11 cellular contexts compared by ENCODE assay signal in the genomic region with DNA sequence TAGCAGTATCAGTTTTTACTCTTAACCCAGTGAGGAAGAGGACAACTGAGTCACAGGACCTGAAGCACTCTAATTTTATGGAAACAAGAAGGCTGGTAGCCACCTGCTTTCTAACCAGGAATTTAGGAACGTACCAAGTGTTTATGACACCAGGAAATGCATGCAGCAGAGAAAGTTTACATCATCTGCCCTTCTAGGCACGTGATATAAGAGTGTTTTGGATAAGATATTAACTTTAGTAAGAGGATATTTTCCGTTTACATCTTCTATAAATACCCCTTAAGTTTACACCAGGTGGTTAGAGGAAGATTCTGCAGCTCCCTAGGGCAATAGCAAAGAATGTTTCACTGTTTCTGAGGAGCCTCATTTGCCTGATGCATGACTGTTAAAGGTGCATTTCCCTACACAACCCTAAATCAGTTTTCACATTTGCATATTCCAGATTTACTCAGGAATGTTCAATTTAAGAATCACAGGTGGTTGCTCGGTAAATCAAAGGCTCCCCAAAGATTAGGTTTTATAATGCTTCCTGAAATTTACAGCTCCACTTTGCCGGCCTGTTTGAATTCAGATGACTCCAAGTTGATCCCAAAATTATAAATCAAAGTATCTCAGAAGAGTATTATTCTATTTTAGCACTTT. TPM values are rescaled to one million over a fixed set of nuclear protein-coding genes. Genes with fewer than 3 reads are reported as not detected.
DNase-seq lines count a peak whose midpoint lies in the region; ATAC-seq and TF ChIP-seq lines count a peak whose summit lies in the region.
"Had no signal": no experiment of that assay in that cellular context is flagged by ENCODE, and none has a peak within 500 bp of the region (broad histone marks: within the 10 kb centered on the region; RNA-seq: fewer than 3 reads in every experiment).

No MANE protein-coding gene starts in this region.

- TF ChIP-seq CTCF in HFF-Myc (IDR thresholded peaks at IDR 0.05; ENCODE audit: low read depth, low read length, missing control alignments), result no peak
- no peak for TF ChIP-seq CTCF in mesothelial cell of epicardium (IDR thresholded peaks at IDR 0.05; ENCODE audit: unreplicated experiment)
- no peak for TF ChIP-seq CTCF in left lung (IDR thresholded peaks at IDR 0.05)

- no peak overlapping the region for H3K27ac ChIP-seq in CD4-positive, alpha-beta memory T cell (ENCODE audit: low read depth, low read length)
- no peak overlapping the region for H3K27ac ChIP-seq in left lung
- H3K27ac ChIP-seq: vagina had no signal

- ATAC-seq in activated naive CD8-positive, alpha-beta T cell treated with anti-CD3 and anti-CD28 coated beads, Interleukin-2, amount 50 U/mL, for 24 hours, result no peak
- ATAC-seq in left lung (no peak), HG03139 (IDR thresholded peaks at IDR 0.05; ENCODE audit: unreplicated experiment) (no peak)

- H3K4me1 Mint-ChIP-seq in CD4-positive, alpha-beta memory T cell, result peaks cover 12 to 36% (median 24%) of the 10 kb centered on the region in 4 donors
- H3K4me1 Mint-ChIP-seq in activated naive CD8-positive, alpha-beta T cell treated with anti-CD3 and anti-CD28 coated beads, Interleukin-2, amount 50 U/mL, for 24 hours, result peaks cover 19% of the 10 kb centered on the region
- H3K4me1 Mint-ChIP-seq in mesothelial cell of epicardium, result peaks cover 39% of the 10 kb centered on the region

- H3K9me3 Mint-ChIP-seq in CD4-positive, alpha-beta memory T cell, result peaks cover 0 to 6% (median 0%) of the 10 kb centered on the region in 8 donors
- no peaks in the 10 kb centered on the region for H3K9me3 Mint-ChIP-seq in activated naive CD8-positive, alpha-beta T cell treated with anti-CD3 and anti-CD28 coated beads, Interleukin-2, amount 50 U/mL, for 24 hours
- H3K9me3 Mint-ChIP-seq in mesothelial cell of epicardium, result no peaks in the 10 kb centered on the region

- H3K27me3 Mint-ChIP-seq in CD4-positive, alpha-beta memory T cell, result peaks cover 0 to 3% of the 10 kb centered on the region in 2 donors
- no peaks in the 10 kb centered on the region for H3K27me3 Mint-ChIP-seq in activated naive CD8-positive, alpha-beta T cell treated with anti-CD3 and anti-CD28 coated beads, Interleukin-2, amount 50 U/mL, for 24 hours
- no peaks in the 10 kb centered on the region for H3K27me3 Mint-ChIP-seq in mesothelial cell of epicardium (ENCODE audit: low read depth)

- peak overlapping the region in 4 of 7 donors; percentile 12 to 100 (median 23) for H3K27ac Mint-ChIP-seq in CD4-positive, alpha-beta memory T cell
- no peak overlapping the region for H3K27ac Mint-ChIP-seq in activated naive CD8-positive, alpha-beta T cell treated with anti-CD3 and anti-CD28 coated beads, Interleukin-2, amount 50 U/mL, for 24 hours
- no peak overlapping the region for H3K27ac Mint-ChIP-seq in mesothelial cell of epicardium

- peaks cover 27% of the 10 kb centered on the region for H3K4me1 ChIP-seq in CD4-positive, alpha-beta memory T cell (ENCODE audit: insufficient read depth, low read length)
- peaks cover 12 to 35% of the 10 kb centered on the region in 2 donors for H3K4me1 ChIP-seq in left lung

- intact Hi-C loops in CD4-positive, alpha-beta memory T cell (cut with micrococcal nuclease), result no loop called here
- intact Hi-C loops in left lung (cut with DNase I), result no loop called here

- H3K4me3 ChIP-seq in CD4-positive, alpha-beta memory T cell (ENCODE audit: low read length in 2 of 2), result no peak overlapping the region
- H3K4me3 ChIP-seq in HFF-Myc (replicated peaks; ENCODE audit: low read depth, low read length), result peak overlapping the region; percentile 85
- H3K4me3 ChIP-seq in left lung, result peak overlapping the region in 1 of 2 donors; percentile 99

- H3K36me3 Mint-ChIP-seq in CD4-positive, alpha-beta memory T cell, result peaks cover 0 to 14% of the 10 kb centered on the region in 2 donors
- H3K36me3 Mint-ChIP-seq in activated naive CD8-positive, alpha-beta T cell treated with anti-CD3 and anti-CD28 coated beads, Interleukin-2, amount 50 U/mL, for 24 hours (ENCODE audit: low read depth), result no peaks in the 10 kb centered on the region
- no peaks in the 10 kb centered on the region for H3K36me3 Mint-ChIP-seq in mesothelial cell of epicardium

- no peaks in the 10 kb centered on the region for H3K36me3 ChIP-seq in CD4-positive, alpha-beta memory T cell (ENCODE audit: insufficient read depth, low read length)
- no peaks in the 10 kb centered on the region for H3K36me3 ChIP-seq in left lung
- H3K36me3 ChIP-seq: vagina had no signal

- CTCF ChIA-PET in CD4-positive, alpha-beta memory T cell (lab: Charles Lee; ENCODE audit: partially characterized antibody), result interaction anchor here (4.0 kb wide), 1 partner anchor 41 kb away, joined by 19 read pairs; no protein-coding TSS in a partner anchor

- DNase-seq in CD4-positive, alpha-beta memory T cell, result no peak
- no peak for DNase-seq in HFF-Myc (ENCODE audit: extremely low read depth, low read depth)
- no peak for DNase-seq in activated naive CD8-positive, alpha-beta T cell treated with anti-CD3 and anti-CD28 coated beads, Interleukin-2, amount 50 U/mL, for 24 hours
- no peak for DNase-seq in mesothelial cell of epicardium (ENCODE audit: low spot score in 2 of 2, unreplicated experiment in 2 of 2)
- no peak for DNase-seq in EL
- DNase-seq in NOMO-1 treated with DMSO at 0.1 percent for 48 hours (lab: John Stamatoyannopoulos, UW; ENCODE audit: unreplicated experiment), result no peak
- DNase-seq in left lung, result no peak
- DNase-seq: stimulated activated CD4-positive, alpha-beta T cell treated with anti-CD3 and anti-CD28 coated beads, Interleukin-2, amount 100 ng/mL, for 24 hours had no signal

- POLR2A ChIA-PET in CD4-positive, alpha-beta memory T cell (lab: Charles Lee; ENCODE audit: partially characterized antibody), result interaction anchor here (1.7 kb wide), 1 partner anchor 9 kb away, joined by 6 read pairs; no protein-coding TSS in a partner anchor

- peak overlapping the region in 5 of 8 donors; percentile 27 to 98 (median 92) for H3K4me3 Mint-ChIP-seq in CD4-positive, alpha-beta memory T cell
- H3K4me3 Mint-ChIP-seq in activated naive CD8-positive, alpha-beta T cell treated with anti-CD3 and anti-CD28 coated beads, Interleukin-2, amount 50 U/mL, for 24 hours, result peak overlapping the region; percentile 33
- H3K4me3 Mint-ChIP-seq in mesothelial cell of epicardium, result peak overlapping the region; percentile 99

- H3K9me3 ChIP-seq in CD4-positive, alpha-beta memory T cell (ENCODE audit: control insufficient read depth in 1 of 2, low read length in 2 of 2), result no peaks in the 10 kb centered on the region
- no peaks in the 10 kb centered on the region for H3K9me3 ChIP-seq in left lung
- H3K9me3 ChIP-seq: vagina had no signal

- H3K27me3 ChIP-seq in CD4-positive, alpha-beta memory T cell (ENCODE audit: insufficient read depth, low read length), result no peaks in the 10 kb centered on the region
- no peaks in the 10 kb centered on the region for H3K27me3 ChIP-seq in left lung
- H3K27me3 ChIP-seq: vagina had no signal

RNA-seq across cellular contexts. Expression of a gene that starts 1.8 kb away (rescaled TPM):
- 10 to 100 TPM; 72.7 to 76.5 TPM for total RNA-seq in CD4-positive, alpha-beta memory T cell
- 10 to 100 TPM in 1 of 2 donors, 1 to 10 TPM in 1; 4.4 to 13.5 TPM for polyA plus RNA-seq in CD4-positive, alpha-beta memory T cell
- 65.1 to 68.5 TPM (median 67.6 TPM) in 3 replicates for total RNA-seq in mesothelial cell of epicardium
- 10 to 100 TPM; 45.7 to 48.0 TPM for total RNA-seq in left lung

RNA-seq across cellular contexts. Expression of a gene that starts 35.8 kb away (rescaled TPM):
- total RNA-seq in CD4-positive, alpha-beta memory T cell, result not detected
- polyA plus RNA-seq in CD4-positive, alpha-beta memory T cell, result not detected
- total RNA-seq in mesothelial cell of epicardium (not detected in 3 replicates), left lung (under 1 TPM; 0.18 to 0.90 TPM)
- total RNA-seq: M059J, vagina had no signal

Comparison
In these comparisons a context has a peak if more than half of its experiments do, and no peak if none do; other contexts are left out.
1. H3K27ac Mint-ChIP-seq: peak in CD4-positive, alpha-beta memory T cell (4 of 7); none in activated naive CD8-positive, alpha-beta T cell treated with anti-CD3 and anti-CD28 coated beads, Interleukin-2, amount 50 U/mL, for 24 hours (single experiment) and mesothelial cell of epicardium (single experiment).
2. H3K4me3 Mint-ChIP-seq: peak in every context shown above with its lines; median percentile 99 in mesothelial cell of epicardium; 92 in CD4-positive, alpha-beta memory T cell; 33 in activated naive CD8-positive, alpha-beta T cell treated with anti-CD3 and anti-CD28 coated beads, Interleukin-2, amount 50 U/mL, for 24 hours.